Comparison of ENCODE assay signal across 8 cellular contexts in the genomic region with DNA sequence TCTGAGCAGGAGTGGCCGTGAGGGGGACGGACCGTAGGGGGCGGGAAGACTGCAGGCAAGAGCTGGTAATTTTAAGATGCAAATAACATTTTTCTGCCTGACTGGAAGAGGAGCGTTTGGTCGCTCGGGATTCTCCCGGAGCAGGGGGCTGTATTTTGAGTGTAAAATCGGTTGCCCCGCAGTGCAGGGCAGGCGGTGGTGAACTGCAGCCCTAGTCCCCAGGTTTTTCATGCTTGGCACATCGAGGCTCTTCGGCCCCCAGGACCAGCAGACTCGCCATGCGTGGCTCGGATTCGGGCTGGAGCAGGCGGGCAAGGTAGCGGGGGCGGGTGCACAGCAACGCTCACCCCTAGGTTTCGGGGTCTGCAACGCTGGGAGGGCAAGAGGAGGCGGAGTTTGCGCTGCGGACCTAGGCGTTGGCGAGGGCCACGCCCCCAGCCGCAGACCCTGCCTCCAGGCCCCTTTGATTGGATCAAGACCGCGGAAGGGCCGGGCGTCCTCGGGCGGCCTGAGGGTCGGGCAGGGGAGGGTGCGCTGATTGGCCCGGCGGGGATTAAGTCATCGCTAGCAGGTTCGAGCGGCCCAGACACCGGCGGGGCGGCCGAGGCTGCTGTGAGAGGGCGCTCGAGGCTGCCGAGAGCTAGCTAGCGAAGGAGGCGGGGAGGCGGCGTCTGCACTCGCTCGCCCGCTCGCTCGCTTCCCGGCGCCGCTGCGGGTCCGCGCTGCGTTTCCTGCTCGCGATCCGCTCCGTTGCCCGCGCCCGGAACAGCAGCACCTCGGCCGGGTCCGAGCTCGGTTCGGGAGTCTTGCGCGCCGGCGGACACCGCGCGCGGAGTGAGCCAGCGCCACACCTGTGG. TPM values are rescaled to one million over a fixed set of nuclear protein-coding genes. Genes with fewer than 3 reads are reported as not detected.
A peak's percentile ranks its signal among the peaks of the same experiment; 100 is the strongest.
DNase-seq lines count a peak whose midpoint lies in the region; ATAC-seq and TF ChIP-seq lines count a peak whose summit lies in the region.

A gene with protein sequence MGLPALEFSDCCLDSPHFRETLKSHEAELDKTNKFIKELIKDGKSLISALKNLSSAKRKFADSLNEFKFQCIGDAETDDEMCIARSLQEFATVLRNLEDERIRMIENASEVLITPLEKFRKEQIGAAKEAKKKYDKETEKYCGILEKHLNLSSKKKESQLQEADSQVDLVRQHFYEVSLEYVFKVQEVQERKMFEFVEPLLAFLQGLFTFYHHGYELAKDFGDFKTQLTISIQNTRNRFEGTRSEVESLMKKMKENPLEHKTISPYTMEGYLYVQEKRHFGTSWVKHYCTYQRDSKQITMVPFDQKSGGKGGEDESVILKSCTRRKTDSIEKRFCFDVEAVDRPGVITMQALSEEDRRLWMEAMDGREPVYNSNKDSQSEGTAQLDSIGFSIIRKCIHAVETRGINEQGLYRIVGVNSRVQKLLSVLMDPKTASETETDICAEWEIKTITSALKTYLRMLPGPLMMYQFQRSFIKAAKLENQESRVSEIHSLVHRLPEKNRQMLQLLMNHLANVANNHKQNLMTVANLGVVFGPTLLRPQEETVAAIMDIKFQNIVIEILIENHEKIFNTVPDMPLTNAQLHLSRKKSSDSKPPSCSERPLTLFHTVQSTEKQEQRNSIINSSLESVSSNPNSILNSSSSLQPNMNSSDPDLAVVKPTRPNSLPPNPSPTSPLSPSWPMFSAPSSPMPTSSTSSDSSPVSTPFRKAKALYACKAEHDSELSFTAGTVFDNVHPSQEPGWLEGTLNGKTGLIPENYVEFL (plus strand): TSS at position 585 of the 857 bp plus-strand sequence. CDS start 385 bp downstream, outside the sequence.

- intact Hi-C loops in breast epithelium (cut with DNase I; ENCODE audit: low total_unique reads): no loop called here

- no peak within 1 kb of the TSS for H3K27ac ChIP-seq in AG04450 (ENCODE audit: low read depth, low read length)
- peak within 1 kb of the TSS; percentile 78 for H3K27ac ChIP-seq in VCaP
- peak within 1 kb of the TSS; percentile 91 to 94 for H3K27ac ChIP-seq in breast epithelium
- H3K27ac ChIP-seq in skin epidermis: peak within 1 kb of the TSS; percentile 54 to 85 (median 75)

- H3K36me3 ChIP-seq in breast epithelium: no peaks in the 10 kb centered on the region

- ATAC-seq in GM18868 (IDR thresholded peaks at IDR 0.05; ENCODE audit: unreplicated experiment) (peak; percentile 98), HG03108 (IDR thresholded peaks at IDR 0.05; ENCODE audit: unreplicated experiment) (peak; percentile 97)

- DNase-seq in AG04450 (ENCODE audit: low read depth, low spot score): peak; percentile 77
- DNase-seq in NCI-H2171 treated with DMSO at 0.1 percent for 48 hours (lab: John Stamatoyannopoulos, UW): peak; percentile 87
- peak; percentile 96 to 97 for DNase-seq in breast epithelium (ENCODE audit: low spot score in 2 of 2)

- H3K9me3 ChIP-seq in AG04450 (ENCODE audit: control insufficient read depth, insufficient read depth, low read length) (no peaks in the 10 kb centered on the region; the same call in 1 of the 2 replicates), breast epithelium (no peaks in the 10 kb centered on the region), iPS-18c (ENCODE audit: control insufficient read depth, insufficient read depth, low read length) (no peaks in the 10 kb centered on the region)

- peaks cover 0 to 4% of the 10 kb centered on the region in 2 donors for H3K4me1 ChIP-seq in breast epithelium

- POLR2A ChIA-PET in AG04450 (lab: Yijun Ruan, JAX): interaction anchor here (0.9 to 1.0 kb wide), 2 partner anchors 9 to 111 kb away, joined by 3 read pairs; no protein-coding TSS in a partner anchor

- peak; percentile 95 for TF ChIP-seq POLR2A in breast epithelium (IDR thresholded peaks at IDR 0.05)

- TF ChIP-seq CTCF in AG04450 (IDR thresholded peaks at IDR 0.05; ENCODE audit: low read depth, low read length) (peak; percentile 34), VCaP (conservative IDR thresholded peaks at IDR 0.05) (peak; percentile 17), breast epithelium (IDR thresholded peaks at IDR 0.05) (no peak)

- H3K27me3 ChIP-seq in AG04450 (ENCODE audit: control insufficient read depth, insufficient read depth, low read length): peaks cover 38% of the 10 kb centered on the region
- no peaks in the 10 kb centered on the region for H3K27me3 ChIP-seq in breast epithelium

- H3K4me3 ChIP-seq in AG04450 (ENCODE audit: low read depth, low read length) (peak within 1 kb of the TSS; percentile 92), breast epithelium (peak within 1 kb of the TSS; percentile 76 to 86 (median 78)), iPS-18c (ENCODE audit: insufficient read depth, low read depth, low read length) (peak within 1 kb of the TSS; percentile 97), skin epidermis (peak within 1 kb of the TSS; percentile 67 to 81 (median 76))

- CTCF ChIA-PET in AG04450 (lab: Charles Lee): interaction anchor here (0.9 to 3.6 kb wide), 16 partner anchors 9 to 110 kb away, joined by 3 to 19 read pairs (median 4); no protein-coding TSS in a partner anchor

RNA-seq across cellular contexts. Expression of the gene that starts here (rescaled TPM):
- polyA plus RNA-seq in AG04450 (2011; rRNA removed): 0.56 and 0.77 TPM in 2 replicates
- polyA minus RNA-seq in AG04450 (2011; rRNA and poly(A)+ RNA removed): 1.5 and 1.8 TPM in 2 replicates
- total RNA-seq in breast epithelium: 10 to 100 TPM; 33.1 to 89.0 (median 56.4) TPM

Comparison
In these comparisons a context has a peak if more than half of its experiments do, and no peak if none do; other contexts are left out.
1. CTCF ChIP-seq: peak in AG04450 (single experiment) and VCaP (single experiment); none in breast epithelium (0 of 3).
2. Peak in every context shown above with its lines, with median percentiles within 50 percentile points of each other: DNase-seq and H3K4me3 ChIP-seq.